ENCODE assay signal across 12 cellular contexts in the genomic region with DNA sequence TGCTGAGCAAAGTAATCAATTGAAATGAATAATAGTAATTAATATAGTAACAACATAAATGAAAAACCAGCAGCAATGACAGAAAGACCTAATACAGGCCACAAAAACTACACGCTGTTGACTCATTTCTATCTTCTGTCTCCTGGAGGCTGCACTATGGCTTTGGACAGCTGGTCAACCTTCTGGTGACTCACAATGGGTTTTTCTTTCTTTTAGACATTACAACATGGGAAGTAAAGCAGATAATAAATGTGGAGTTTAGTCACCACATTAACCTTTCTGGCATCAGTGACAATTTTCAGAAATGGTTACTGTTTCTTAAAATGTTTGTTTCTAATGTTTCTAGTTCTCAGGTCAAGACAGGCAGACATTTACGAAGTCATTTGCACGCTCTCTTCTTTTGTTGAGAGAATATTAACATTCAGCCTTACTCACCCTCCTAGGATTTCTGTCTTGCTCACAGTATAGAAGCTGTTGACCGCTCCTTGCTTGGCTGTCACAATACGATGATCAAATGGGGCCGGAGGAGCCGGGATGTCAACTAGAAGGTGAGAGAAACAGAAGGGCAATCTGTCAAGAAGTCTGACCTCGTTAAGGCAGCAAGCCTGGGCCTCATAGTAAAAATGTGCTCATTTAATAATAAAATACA.
DNase-seq lines count a peak whose midpoint lies in the region; ATAC-seq, FAIRE-seq and TF ChIP-seq lines count a peak whose summit lies in the region.
"Had no signal": no experiment of that assay in that cellular context is flagged by ENCODE, and none has a peak within 500 bp of the region (broad histone marks: within the 10 kb centered on the region; RNA-seq: fewer than 3 reads in every experiment).

No MANE protein-coding gene starts in this region.

- H2AFZ ChIP-seq in HepG2 (ENCODE audit: low read length): no peak overlapping the region
- H2AFZ ChIP-seq in fibroblast of lung (ENCODE audit: low read length): no peak overlapping the region

- POLR2A ChIA-PET in HepG2 (lab: Yijun Ruan, JAX): no interaction called here

- ATAC-seq in HepG2 (peak; percentile 58; the same call in 2 of the 3 replicates), right lobe of liver (no peak)
- ATAC-seq: activated CD8-positive, alpha-beta memory T cell treated with anti-CD3 and anti-CD28 coated beads, Interleukin-2, amount 10 ng/mL, durations not matched to agents 7 days and 5 days; Panc1 had no signal

- intact Hi-C loops in HepG2 (cut with micrococcal nuclease; ENCODE audit: unreplicated experiment) (no loop called here), right lobe of liver (cut with DNase I) (no loop called here)
- intact Hi-C loops in activated T-helper 1 cell treated with anti-CD3 and anti-CD28 coated beads, Interleukin-12 subunit alpha, Interleukin-12 subunit beta, Interleukin-2, Interleukin-4 antibody, amounts not matched to agents 30 ng/mL and 10 ng/mL and 1 ng/mL, durations not matched to agents 14 hours and 24 hours and 36 hours (cut with micrococcal nuclease): no loop called here

- no peak for TF ChIP-seq RAD21 in HepG2 (CRISPR knock-in tag; IDR thresholded peaks at IDR 0.05)

- H3K4me2 ChIP-seq in HepG2 (ENCODE audit: low read depth, low read length): no peak overlapping the region
- H3K4me2 ChIP-seq in fibroblast of lung (ENCODE audit: extremely low read depth, insufficient read depth, low read length): no peak overlapping the region

- H3K36me3 ChIP-seq in HepG2 (replicated peaks in 1 of 2; ENCODE audit: control insufficient read depth in 1 of 2, insufficient read depth in 2 of 2, low read length in 2 of 2) (no peaks in the 10 kb centered on the region), right lobe of liver (no peaks in the 10 kb centered on the region), fibroblast of lung (ENCODE audit: control insufficient read depth, insufficient read depth, low read length) (no peaks in the 10 kb centered on the region)
- H3K36me3 ChIP-seq: transverse colon had no signal

- H3K27me3 ChIP-seq in HepG2 (ENCODE audit: control insufficient read depth in 1 of 2, insufficient read depth in 2 of 2, low read length in 2 of 2) (no peaks in the 10 kb centered on the region; a peak in 2 of 5 replicates), right lobe of liver (no peaks in the 10 kb centered on the region), fibroblast of lung (ENCODE audit: control insufficient read depth, insufficient read depth, low read length) (no peaks in the 10 kb centered on the region)
- H3K27me3 ChIP-seq: transverse colon had no signal

- no peaks in the 10 kb centered on the region for H3K4me1 Mint-ChIP-seq in activated T-helper 1 cell treated with anti-CD3 and anti-CD28 coated beads, Interleukin-12 subunit alpha, Interleukin-12 subunit beta, Interleukin-2, Interleukin-4 antibody, amounts not matched to agents 30 ng/mL and 10 ng/mL and 1 ng/mL, durations not matched to agents 14 hours and 24 hours and 36 hours (ENCODE audit: low read depth)
- H3K4me1 Mint-ChIP-seq: activated CD8-positive, alpha-beta memory T cell treated with anti-CD3 and anti-CD28 coated beads, Interleukin-2, amount 10 ng/mL, durations not matched to agents 7 days and 5 days had no signal

- H3K4me1 ChIP-seq in HepG2 (ENCODE audit: insufficient read depth, low read length) (peaks cover 43% of the 10 kb centered on the region), right lobe of liver (peaks cover 0 to 6% (median 0%) of the 10 kb centered on the region in 4 donors), fibroblast of lung (ENCODE audit: control insufficient read depth, extremely low read depth, insufficient read depth, low read length) (no peaks in the 10 kb centered on the region)
- H3K4me1 ChIP-seq: transverse colon had no signal

- WGBS in HepG2 (ENCODE audit: low lambda C conversion rate): 43% methylated on average over 8 of the region's 8 CpGs
- 85% methylated on average over 8 of the region's 8 CpGs for WGBS in right lobe of liver (ENCODE audit: insufficient coverage, low coverage, low lambda C conversion rate, missing lambda C conversion rate)

- no TSS peak for BruUV-seq in HepG2 (replicated peaks; lab: Mats Ljungman, UMichigan)

- H3K27ac ChIP-seq in HepG2 (ENCODE audit: extremely low read length, insufficient read depth, low read length) (no peak overlapping the region), right lobe of liver (no peak overlapping the region), fibroblast of lung (ENCODE audit: insufficient read depth, low read length) (no peak overlapping the region)
- H3K27ac ChIP-seq: transverse colon had no signal

- no peaks in the 10 kb centered on the region for H3K9me3 Mint-ChIP-seq in activated T-helper 1 cell treated with anti-CD3 and anti-CD28 coated beads, Interleukin-12 subunit alpha, Interleukin-12 subunit beta, Interleukin-2, Interleukin-4 antibody, amounts not matched to agents 30 ng/mL and 10 ng/mL and 1 ng/mL, durations not matched to agents 14 hours and 24 hours and 36 hours

- no peak overlapping the region for H3K4me3 Mint-ChIP-seq in activated T-helper 1 cell treated with anti-CD3 and anti-CD28 coated beads, Interleukin-12 subunit alpha, Interleukin-12 subunit beta, Interleukin-2, Interleukin-4 antibody, amounts not matched to agents 30 ng/mL and 10 ng/mL and 1 ng/mL, durations not matched to agents 14 hours and 24 hours and 36 hours
- H3K4me3 Mint-ChIP-seq: activated CD8-positive, alpha-beta memory T cell treated with anti-CD3 and anti-CD28 coated beads, Interleukin-2, amount 10 ng/mL, durations not matched to agents 7 days and 5 days had no signal

- CTCF ChIA-PET in HepG2 (lab: Yijun Ruan, JAX; ENCODE audit: low intra/inter-chr PET ratio, low total read pairs): no interaction called here

- no peak for TF ChIP-seq CTCF in HepG2 (CRISPR knock-in tag; IDR thresholded peaks at IDR 0.05)
- TF ChIP-seq CTCF in right lobe of liver (IDR thresholded peaks at IDR 0.05): no peak
- TF ChIP-seq CTCF in fibroblast of lung (conservative IDR thresholded peaks at IDR 0.05 in 1 of 2, IDR thresholded peaks at IDR 0.05 in 1 of 2; ENCODE audit: low read depth in 1 of 2, low read length in 2 of 2): no peak

- H4K20me1 ChIP-seq in HepG2 (ENCODE audit: insufficient read depth, low read length) (no peaks in the 10 kb centered on the region), fibroblast of lung (ENCODE audit: control insufficient read depth, extremely low read depth, insufficient read depth, low read length) (no peaks in the 10 kb centered on the region)

- H3K9ac ChIP-seq in HepG2 (ENCODE audit: insufficient read depth, low read depth, low read length): no peak overlapping the region
- no peak overlapping the region for H3K9ac ChIP-seq in fibroblast of lung (ENCODE audit: insufficient read depth, low read length)

- H3K27me3 Mint-ChIP-seq in activated T-helper 1 cell treated with anti-CD3 and anti-CD28 coated beads, Interleukin-12 subunit alpha, Interleukin-12 subunit beta, Interleukin-2, Interleukin-4 antibody, amounts not matched to agents 30 ng/mL and 10 ng/mL and 1 ng/mL, durations not matched to agents 14 hours and 24 hours and 36 hours (ENCODE audit: insufficient read depth): peaks cover 2% of the 10 kb centered on the region

- TF ChIP-seq POLR2A in HepG2 (IDR thresholded peaks at IDR 0.05; ENCODE audit: insufficient read depth in 1 of 2, low read depth in 2 of 2, low read length in 2 of 2): no peak
- TF ChIP-seq POLR2A in right lobe of liver (IDR thresholded peaks at IDR 0.05): no peak

- TF ChIP-seq EP300 in HepG2 (IDR thresholded peaks at IDR 0.05; ENCODE audit: low read depth in 2 of 2, low read length in 2 of 2) (no peak), HepG2 (CRISPR knock-in tag; IDR thresholded peaks at IDR 0.05; ENCODE audit: borderline replicate concordance) (no peak)

- in situ Hi-C loops in HepG2 (cut with HindIII; ENCODE audit: extremely low pct_ligation_motif_present, low pct_unique_long_range_greater_than_20kb): no loop called here

- H3K9me3 ChIP-seq in HepG2 (ENCODE audit: low read length): no peaks in the 10 kb centered on the region
- no peaks in the 10 kb centered on the region for H3K9me3 ChIP-seq in right lobe of liver
- H3K9me3 ChIP-seq in fibroblast of lung (ENCODE audit: control insufficient read depth, insufficient read depth, low read depth, low read length): no peaks in the 10 kb centered on the region
- H3K9me3 ChIP-seq: transverse colon had no signal

- DNase-seq in HepG2 (ENCODE audit: low spot score) (peak; percentile 23), right lobe of liver (no peak), RPMI7951 (ENCODE audit: low read depth) (peak; percentile 90), fibroblast of lung (ENCODE audit: low read depth in 2 of 2) (peak; percentile 77 to 92), NCI-H2196 (lab: John Stamatoyannopoulos, UW; ENCODE audit: unreplicated experiment) (no peak), islet precursor cell (no peak), NCI-H2107 treated with DMSO at 0.1 percent for 48 hours (lab: John Stamatoyannopoulos, UW; ENCODE audit: unreplicated experiment) (no peak)
- DNase-seq in activated T-helper 1 cell treated with anti-CD3 and anti-CD28 coated beads, Interleukin-12 subunit alpha, Interleukin-12 subunit beta, Interleukin-2, Interleukin-4 antibody, amounts not matched to agents 30 ng/mL and 10 ng/mL and 1 ng/mL, durations not matched to agents 14 hours and 24 hours and 36 hours (ENCODE audit: low spot score): no peak
- DNase-seq: activated CD8-positive, alpha-beta memory T cell treated with anti-CD3 and anti-CD28 coated beads, Interleukin-2, amount 10 ng/mL, durations not matched to agents 7 days and 5 days; C1 segment of cervical spinal cord; transverse colon had no signal

- H3K4me3 ChIP-seq in HepG2 (replicated peaks in 1 of 3; ENCODE audit: insufficient read depth in 1 of 3, low read depth in 2 of 3, low read length in 3 of 3) (no peak overlapping the region), right lobe of liver (no peak overlapping the region), fibroblast of lung (replicated peaks in 1 of 4; ENCODE audit: control extremely low read depth in 1 of 4, insufficient read depth in 1 of 4, low read depth in 3 of 4, low read length in 4 of 4) (no peak overlapping the region)
- H3K4me3 ChIP-seq: transverse colon had no signal

- H3K36me3 Mint-ChIP-seq in activated T-helper 1 cell treated with anti-CD3 and anti-CD28 coated beads, Interleukin-12 subunit alpha, Interleukin-12 subunit beta, Interleukin-2, Interleukin-4 antibody, amounts not matched to agents 30 ng/mL and 10 ng/mL and 1 ng/mL, durations not matched to agents 14 hours and 24 hours and 36 hours (ENCODE audit: low read depth): no peaks in the 10 kb centered on the region
- H3K36me3 Mint-ChIP-seq: activated CD8-positive, alpha-beta memory T cell treated with anti-CD3 and anti-CD28 coated beads, Interleukin-2, amount 10 ng/mL, durations not matched to agents 7 days and 5 days had no signal

- FAIRE-seq in HepG2 (lab: Jason Lieb, UNC): no peak

- no peak overlapping the region for H3K27ac Mint-ChIP-seq in activated T-helper 1 cell treated with anti-CD3 and anti-CD28 coated beads, Interleukin-12 subunit alpha, Interleukin-12 subunit beta, Interleukin-2, Interleukin-4 antibody, amounts not matched to agents 30 ng/mL and 10 ng/mL and 1 ng/mL, durations not matched to agents 14 hours and 24 hours and 36 hours
- H3K27ac Mint-ChIP-seq: activated CD8-positive, alpha-beta memory T cell treated with anti-CD3 and anti-CD28 coated beads, Interleukin-2, amount 10 ng/mL, durations not matched to agents 7 days and 5 days had no signal

- no peaks in the 10 kb centered on the region for H3K79me2 ChIP-seq in HepG2 (ENCODE audit: insufficient read depth, low read length)
- H3K79me2 ChIP-seq in fibroblast of lung (ENCODE audit: control insufficient read depth, insufficient read depth, low read length): no peaks in the 10 kb centered on the region

Comparison
In these comparisons a context has a peak if more than half of its experiments do, and no peak if none do; other contexts are left out.
1. DNase-seq: peak in HepG2 (single experiment), RPMI7951 (single experiment) and fibroblast of lung (2 of 2); none in right lobe of liver (0 of 3), NCI-H2196 (single experiment), islet precursor cell (single experiment), activated T-helper 1 cell treated with anti-CD3 and anti-CD28 coated beads, Interleukin-12 subunit alpha, Interleukin-12 subunit beta, Interleukin-2, Interleukin-4 antibody, amounts not matched to agents 30 ng/mL and 10 ng/mL and 1 ng/mL, durations not matched to agents 14 hours and 24 hours and 36 hours (single experiment) and NCI-H2107 treated with DMSO at 0.1 percent for 48 hours (single experiment).